Comparison of ENCODE assay signal across 1 cellular context in genomic region chr14:61625171-61625570, GRCh38.
TF ChIP-seq lines count a peak whose summit lies in the region.

No MANE protein-coding gene starts in this region.

TF ChIP-seq in K562, 482 proteins besides CTCF, POLR2A, EP300 and RAD21 (continued from another document):
- TF ChIP-seq CREB3L1 (IDR thresholded peaks at IDR 0.05; ENCODE audit: borderline replicate concordance, low read depth) (no peak), ZKSCAN3 (CRISPR knock-in tag; IDR thresholded peaks at IDR 0.05) (no peak), ZNF23 (CRISPR knock-in tag; IDR thresholded peaks at IDR 0.05) (no peak), ZNF766 (CRISPR knock-in tag; conservative IDR thresholded peaks at IDR 0.05) (no peak), BRF1 (IDR thresholded peaks at IDR 0.05; ENCODE audit: borderline replicate concordance, extremely low read depth, insufficient read length) (no peak)
TF ChIP-seq in K562: peak in this region for 2.
